ENCODE assay signal across 8 cellular contexts in genomic region chrX:7147431-7147977, GRCh38. TPM values are rescaled to one million over a fixed set of nuclear protein-coding genes. Genes with fewer than 3 reads are reported as not detected.
DNase-seq lines count a peak whose midpoint lies in the region; ATAC-seq and TF ChIP-seq lines count a peak whose summit lies in the region.

Gene STS, plus strand, starts transcription at chrX:7147712. Its CDS starts 105,488 bp downstream, at chrX:7253200.

- no peak for TF ChIP-seq CTCF in activated B cell treated with CpG ODN at 0.5 μM for 24 hours (IDR thresholded peaks at IDR 0.05)

- no peaks in the 10 kb centered on the region for H3K27me3 Mint-ChIP-seq in activated B cell treated with CpG ODN at 0.5 μM for 24 hours
- H3K27me3 Mint-ChIP-seq in dendritic cell treated with granulocyte-macrophage colony-stimulating factor and Interleukin-4, amounts not matched to agents 40 ng/mL and 50 ng/mL, for 4 days = no peaks in the 10 kb centered on the region

- H3K36me3 Mint-ChIP-seq in activated B cell treated with CpG ODN at 0.5 μM for 24 hours (ENCODE audit: low read depth) = no peaks in the 10 kb centered on the region
- peaks cover 5% of the 10 kb centered on the region for H3K36me3 Mint-ChIP-seq in dendritic cell treated with granulocyte-macrophage colony-stimulating factor and Interleukin-4, amounts not matched to agents 40 ng/mL and 50 ng/mL, for 4 days (ENCODE audit: low read depth)

- peaks cover 9% of the 10 kb centered on the region for H3K4me1 Mint-ChIP-seq in activated B cell treated with CpG ODN at 0.5 μM for 24 hours
- peaks cover 10% of the 10 kb centered on the region for H3K4me1 Mint-ChIP-seq in dendritic cell treated with granulocyte-macrophage colony-stimulating factor and Interleukin-4, amounts not matched to agents 40 ng/mL and 50 ng/mL, for 4 days (ENCODE audit: low read depth)

- DNase-seq in DMS 273 (lab: John Stamatoyannopoulos, UW; ENCODE audit: unreplicated experiment) = peak; percentile 87
- peak; percentile 1 for DNase-seq in HT1080 (ENCODE audit: low read depth)
- DNase-seq in activated B cell treated with CpG ODN at 0.5 μM for 24 hours = no peak
- DNase-seq in lung microvascular endothelial cell (ENCODE audit: low read depth in 2 of 2) = peak; percentile 41 to 59
- DNase-seq in stimulated activated CD4-positive, alpha-beta T cell treated with anti-CD3 and anti-CD28 coated beads, TNF-alpha, amount 100 ng/mL, for 24 hours (ENCODE audit: low read depth in 3 of 3) = peak in 2 of 3 experiments; percentile 6 to 28
- no peak for DNase-seq in DMS153 (lab: John Stamatoyannopoulos, UW)

- CTCF ChIA-PET in activated B cell treated with CpG ODN at 0.5 μM for 24 hours (lab: Charles Lee) = interaction anchor here (1.0 kb wide), 1 partner anchor 58 kb away, joined by 3 read pairs; no protein-coding TSS in a partner anchor

- ATAC-seq in GM21423 (IDR thresholded peaks at IDR 0.05; ENCODE audit: unreplicated experiment) (peak; percentile 58), activated B cell treated with CpG ODN at 0.5 μM for 24 hours (ENCODE audit: low read depth) (peak; percentile 50)

- peak within 1 kb of the TSS; percentile 88 for H3K27ac Mint-ChIP-seq in activated B cell treated with CpG ODN at 0.5 μM for 24 hours
- peak within 1 kb of the TSS; percentile 81 for H3K27ac Mint-ChIP-seq in dendritic cell treated with granulocyte-macrophage colony-stimulating factor and Interleukin-4, amounts not matched to agents 40 ng/mL and 50 ng/mL, for 4 days

- H3K9me3 Mint-ChIP-seq in activated B cell treated with CpG ODN at 0.5 μM for 24 hours = no peaks in the 10 kb centered on the region
- no peaks in the 10 kb centered on the region for H3K9me3 Mint-ChIP-seq in dendritic cell treated with granulocyte-macrophage colony-stimulating factor and Interleukin-4, amounts not matched to agents 40 ng/mL and 50 ng/mL, for 4 days

- peak within 1 kb of the TSS; percentile 89 for H3K4me3 Mint-ChIP-seq in activated B cell treated with CpG ODN at 0.5 μM for 24 hours
- peak within 1 kb of the TSS; percentile 81 for H3K4me3 Mint-ChIP-seq in dendritic cell treated with granulocyte-macrophage colony-stimulating factor and Interleukin-4, amounts not matched to agents 40 ng/mL and 50 ng/mL, for 4 days

- POLR2A ChIA-PET in activated B cell treated with CpG ODN at 0.5 μM for 24 hours (lab: Charles Lee) = interaction anchor here (0.7 to 1.9 kb wide), 3 partner anchors 38 to 780 kb away, joined by 3 to 12 read pairs (median 4); partner anchors contain the start of gene PNPLA4

- intact Hi-C loops in activated B cell treated with CpG ODN at 0.5 μM for 24 hours (cut with micrococcal nuclease) = loop anchor here (1.0 kb wide), 1 partner anchor 63 kb away; no protein-coding TSS in a partner anchor
- intact Hi-C loops in dendritic cell treated with granulocyte-macrophage colony-stimulating factor and Interleukin-4, amounts not matched to agents 40 ng/mL and 50 ng/mL, for 4 days (cut with micrococcal nuclease) = loop anchor here (5.0 to 10.0 kb wide), 2 partner anchors 65 to 777 kb away; partner anchors contain the start of gene PNPLA4

RNA-seq across cellular contexts. Expression of gene STS, which starts in this region (rescaled TPM):
- 2.8 and 2.9 TPM in 2 replicates for total RNA-seq in HT1080 (2014; rRNA removed; shearing (Covaris generic))
- 2.8 and 3.1 TPM in 2 replicates for polyA plus RNA-seq in HT1080 (2015; cell fraction: cytosol; rRNA removed)
- polyA plus RNA-seq in HT1080 (2015; cell fraction: nucleus; rRNA removed) = 1.3 and 1.6 TPM in 2 replicates
- total RNA-seq in activated B cell treated with CpG ODN at 0.5 μM for 24 hours (3.9 and 4.0 TPM in 2 replicates), lung microvascular endothelial cell (2.8 and 4.1 TPM in 2 replicates)

Comparison
In these comparisons a context has a peak if more than half of its experiments do, and no peak if none do; other contexts are left out.
1. DNase-seq: peak in DMS 273 (single experiment), HT1080 (single experiment), lung microvascular endothelial cell (2 of 2) and stimulated activated CD4-positive, alpha-beta T cell treated with anti-CD3 and anti-CD28 coated beads, TNF-alpha, amount 100 ng/mL, for 24 hours (2 of 3); none in activated B cell treated with CpG ODN at 0.5 μM for 24 hours (single experiment) and DMS153 (single experiment).